ENCODE assay signal across 29 cellular contexts in the genomic region with DNA sequence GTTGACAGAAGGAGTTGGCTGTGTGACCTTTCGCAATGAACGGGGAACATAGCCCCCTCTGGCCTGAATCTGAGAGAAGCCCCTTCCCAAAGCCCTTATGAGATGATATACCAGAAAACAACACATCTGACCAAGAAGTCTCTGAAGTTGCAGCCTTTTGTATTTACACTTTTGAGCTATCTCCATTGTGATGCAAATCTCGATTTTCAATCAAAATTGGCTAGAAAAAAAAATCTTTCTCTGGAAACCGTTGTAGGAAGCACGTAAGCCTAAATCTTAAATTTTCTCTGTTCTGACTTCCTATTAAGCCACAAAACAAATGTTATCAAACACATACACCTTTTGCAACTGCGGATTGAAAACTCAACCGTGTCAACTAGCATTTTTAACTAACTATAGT.
"Had no signal": no experiment of that assay in that cellular context is flagged by ENCODE, and none has a peak within 500 bp of the region (broad histone marks: within the 10 kb centered on the region; RNA-seq: fewer than 3 reads in every experiment).

No MANE protein-coding gene starts in this region.

- H3K4me1 Mint-ChIP-seq: stimulated activated effector memory CD8-positive, alpha-beta T cell treated with anti-CD3 and anti-CD28 coated beads, Interleukin-12 subunit alpha, Interleukin-12 subunit beta, amount 100 ng/mL, for 72 hours; stimulated activated naive B cell treated with anti-CD40 and anti-IgM and Interleukin-4, amounts not matched to agents 10 μg/mL and 1 μg/mL and 100 μg/mL, for 72 hours had no signal

- H3K4me3 ChIP-seq: ovary, psoas muscle, right lobe of liver, sigmoid colon, stomach, thoracic aorta, thyroid gland, tibial nerve, upper lobe of left lung, vagina had no signal

- H3K9me3 Mint-ChIP-seq: natural killer cell treated with Interleukin-12 subunit alpha and Interleukin-12 subunit beta and Interleukin-15 and Interleukin-18, amount 100 ng/mL, for 72 hours; nephron progenitor cell; neural crest cell; stimulated activated effector memory CD8-positive, alpha-beta T cell treated with anti-CD3 and anti-CD28 coated beads, Interleukin-12 subunit alpha, Interleukin-12 subunit beta, amount 100 ng/mL, for 72 hours; stimulated activated naive B cell treated with anti-CD40 and anti-IgM and Interleukin-4, amounts not matched to agents 10 μg/mL and 1 μg/mL and 100 μg/mL, for 72 hours; stimulated activated naive CD8-positive, alpha-beta T cell treated with anti-CD3 and anti-CD28 coated beads, Interleukin-15, Interleukin-2, amounts not matched to agents 100 ng/mL and 50 ng/mL, for 24 hours had no signal

- H3K4me3 Mint-ChIP-seq: natural killer cell treated with Interleukin-12 subunit alpha and Interleukin-12 subunit beta and Interleukin-15 and Interleukin-18, amount 100 ng/mL, for 72 hours; nephron progenitor cell; stimulated activated effector memory CD8-positive, alpha-beta T cell treated with anti-CD3 and anti-CD28 coated beads, Interleukin-12 subunit alpha, Interleukin-12 subunit beta, amount 100 ng/mL, for 72 hours; stimulated activated naive B cell treated with anti-CD40 and anti-IgM and Interleukin-4, amounts not matched to agents 10 μg/mL and 1 μg/mL and 100 μg/mL, for 72 hours; stimulated activated naive CD8-positive, alpha-beta T cell treated with anti-CD3 and anti-CD28 coated beads, Interleukin-15, Interleukin-2, amounts not matched to agents 100 ng/mL and 50 ng/mL, for 24 hours had no signal

- DNase-seq: nephron progenitor cell; occipital lobe; ovary; posterior cingulate gyrus; psoas muscle; right cardiac atrium; right lobe of liver; sigmoid colon; small intestine; stimulated activated CD4-positive, alpha-beta T cell treated with anti-CD3 and anti-CD28 coated beads, Interleukin-15, amount 100 ng/mL, for 24 hours; stimulated activated CD4-positive, alpha-beta T cell treated with anti-CD3 and anti-CD28 coated beads, Interleukin-2, amount 100 ng/mL, for 24 hours; stimulated activated CD4-positive, alpha-beta T cell treated with anti-CD3 and anti-CD28 coated beads, Interleukin-2, amount 100 ng/mL, for 48 hours; stimulated activated CD4-positive, alpha-beta T cell treated with anti-CD3 and anti-CD28 coated beads, Interleukin-4, amount 100 ng/mL, for 24 hours; stimulated activated naive B cell treated with anti-CD40 and anti-IgM and Interleukin-4, amounts not matched to agents 10 μg/mL and 1 μg/mL and 100 μg/mL, for 72 hours; stimulated activated naive CD4-positive, alpha-beta T cell treated with Interleukin-2 at 50 U/mL for 16 hours; stomach; thyroid gland; trophoblast cell; upper lobe of left lung had no signal

- H3K9me3 ChIP-seq: ovary, psoas muscle, right lobe of liver, sigmoid colon, stomach, thoracic aorta, thyroid gland, tibial nerve, upper lobe of left lung, vagina had no signal

- H3K36me3 ChIP-seq: ovary, right lobe of liver, sigmoid colon, stomach, thoracic aorta, thyroid gland, tibial nerve, upper lobe of left lung, vagina had no signal

- H2AFZ ChIP-seq: parathyroid adenoma had no signal

- H3K36me3 Mint-ChIP-seq: natural killer cell treated with Interleukin-12 subunit alpha and Interleukin-12 subunit beta and Interleukin-15 and Interleukin-18, amount 100 ng/mL, for 72 hours; stimulated activated effector memory CD8-positive, alpha-beta T cell treated with anti-CD3 and anti-CD28 coated beads, Interleukin-12 subunit alpha, Interleukin-12 subunit beta, amount 100 ng/mL, for 72 hours; stimulated activated naive B cell treated with anti-CD40 and anti-IgM and Interleukin-4, amounts not matched to agents 10 μg/mL and 1 μg/mL and 100 μg/mL, for 72 hours had no signal

- H3K79me2 ChIP-seq: parathyroid adenoma had no signal

- H3K27ac Mint-ChIP-seq: natural killer cell treated with Interleukin-12 subunit alpha and Interleukin-12 subunit beta and Interleukin-15 and Interleukin-18, amount 100 ng/mL, for 72 hours; nephron progenitor cell; progenitor cell of endocrine pancreas; stimulated activated effector memory CD8-positive, alpha-beta T cell treated with anti-CD3 and anti-CD28 coated beads, Interleukin-12 subunit alpha, Interleukin-12 subunit beta, amount 100 ng/mL, for 72 hours; stimulated activated naive B cell treated with anti-CD40 and anti-IgM and Interleukin-4, amounts not matched to agents 10 μg/mL and 1 μg/mL and 100 μg/mL, for 72 hours; stimulated activated naive CD8-positive, alpha-beta T cell treated with anti-CD3 and anti-CD28 coated beads, Interleukin-15, Interleukin-2, amounts not matched to agents 100 ng/mL and 50 ng/mL, for 24 hours had no signal

- H3K27me3 ChIP-seq: ovary, thyroid gland, upper lobe of left lung, vagina had no signal

- FAIRE-seq: small intestine, urothelium cell line had no signal

- H3K9ac ChIP-seq: parathyroid adenoma had no signal

- ATAC-seq: natural killer cell treated with Interleukin-12 subunit alpha and Interleukin-12 subunit beta and Interleukin-15 and Interleukin-18, amount 100 ng/mL, for 72 hours; psoas muscle; right cardiac atrium; right lobe of liver; stimulated activated effector memory CD8-positive, alpha-beta T cell treated with anti-CD3 and anti-CD28 coated beads, Interleukin-12 subunit alpha, Interleukin-12 subunit beta, amount 100 ng/mL, for 72 hours; stimulated activated naive B cell treated with anti-CD40 and anti-IgM and Interleukin-4, amounts not matched to agents 10 μg/mL and 1 μg/mL and 100 μg/mL, for 72 hours had no signal

- H3K4me1 ChIP-seq: parathyroid adenoma, psoas muscle, right lobe of liver, sigmoid colon, stomach, thyroid gland, tibial nerve, upper lobe of left lung, vagina had no signal

- H3K27ac ChIP-seq: ovary, parathyroid adenoma, psoas muscle, right lobe of liver, sigmoid colon, stomach, thoracic aorta, thyroid gland, tibial nerve, upper lobe of left lung, vagina had no signal
